ENCODE assay signal across 8 cellular contexts in the genomic region with DNA sequence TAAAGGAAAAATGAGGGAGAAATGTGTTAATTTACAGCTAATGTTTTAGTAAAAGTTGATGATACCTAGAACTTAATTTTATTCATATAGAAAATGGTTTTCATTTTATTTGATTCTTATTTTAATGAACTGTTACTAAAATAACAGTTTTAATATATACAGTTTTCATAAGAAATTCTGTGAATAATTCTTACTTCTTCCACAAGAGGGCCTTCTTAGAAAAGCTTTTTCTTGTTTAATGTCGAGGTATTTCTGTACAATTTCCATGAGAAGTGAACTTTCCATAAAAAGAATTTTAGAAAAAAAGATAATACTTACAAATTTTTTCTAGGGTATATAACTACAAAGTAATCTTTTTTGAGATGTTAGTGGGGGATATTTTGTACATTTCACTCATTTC.
DNase-seq lines count a peak whose midpoint lies in the region; ATAC-seq and TF ChIP-seq lines count a peak whose summit lies in the region.
"Had no signal": no experiment of that assay in that cellular context is flagged by ENCODE, and none has a peak within 500 bp of the region (broad histone marks: within the 10 kb centered on the region; RNA-seq: fewer than 3 reads in every experiment).

No MANE protein-coding gene starts in this region.

- TF ChIP-seq CTCF in GM13976 (IDR thresholded peaks at IDR 0.05; ENCODE audit: borderline replicate concordance, control extremely low read depth, extremely low read depth, insufficient read depth, missing control alignments) (no peak), esophagus muscularis mucosa (IDR thresholded peaks at IDR 0.05) (peak; percentile 48 to 68 (median 62))

- WGBS in esophagus muscularis mucosa, result 0% methylated on average over 1 of the region's 1 CpG

- peaks cover 0 to 21% (median 9%) of the 10 kb centered on the region in 4 donors for H3K36me3 ChIP-seq in esophagus muscularis mucosa

- in situ Hi-C loops in GM13976 (cut with MboI; ENCODE audit: low sequenced_read_pairs, unreplicated experiment), result loop anchor here (10.0 kb wide), 1 partner anchor 264 kb away; no protein-coding TSS in a partner anchor

- no peaks in the 10 kb centered on the region for H3K9me3 Mint-ChIP-seq in stimulated activated naive CD8-positive, alpha-beta T cell treated with anti-CD3 and anti-CD28 coated beads, Interleukin-15, amount 100 ng/mL, for 72 hours

- H3K27ac ChIP-seq in esophagus muscularis mucosa (replicated peaks in 1 of 4), result peak overlapping the region in 1 of 4 donors; percentile 29

- H3K27me3 ChIP-seq in esophagus muscularis mucosa, result no peaks in the 10 kb centered on the region

- no peak overlapping the region for H3K27ac Mint-ChIP-seq in stimulated activated naive CD8-positive, alpha-beta T cell treated with anti-CD3 and anti-CD28 coated beads, Interleukin-15, amount 100 ng/mL, for 72 hours

- no peaks in the 10 kb centered on the region for H3K4me1 Mint-ChIP-seq in stimulated activated naive CD8-positive, alpha-beta T cell treated with anti-CD3 and anti-CD28 coated beads, Interleukin-15, amount 100 ng/mL, for 72 hours

- H3K27me3 Mint-ChIP-seq in stimulated activated naive CD8-positive, alpha-beta T cell treated with anti-CD3 and anti-CD28 coated beads, Interleukin-15, amount 100 ng/mL, for 72 hours, result no peaks in the 10 kb centered on the region

- no peak overlapping the region for H3K4me3 Mint-ChIP-seq in stimulated activated naive CD8-positive, alpha-beta T cell treated with anti-CD3 and anti-CD28 coated beads, Interleukin-15, amount 100 ng/mL, for 72 hours

- peaks cover 0 to 9% (median 4%) of the 10 kb centered on the region in 4 donors for H3K4me1 ChIP-seq in esophagus muscularis mucosa

- TF ChIP-seq EP300 in esophagus muscularis mucosa (IDR thresholded peaks at IDR 0.05), result no peak

- ATAC-seq in stimulated activated naive CD8-positive, alpha-beta T cell treated with anti-CD3 and anti-CD28 coated beads, Interleukin-15, amount 100 ng/mL, for 72 hours, result no peak
- no peak for ATAC-seq in GM21723 (IDR thresholded peaks at IDR 0.05; ENCODE audit: unreplicated experiment)
- ATAC-seq: Panc1 had no signal

- DNase-seq in GM13976 (ENCODE audit: low spot score) (peak; percentile 32), NCI-H2227 treated with DMSO at 0.1 percent for 48 hours (lab: John Stamatoyannopoulos, UW) (peak; percentile 3), esophagus muscularis mucosa (ENCODE audit: extremely low spot score) (no peak), renal cortical epithelial cell (ENCODE audit: low read depth) (peak; percentile 56), islet precursor cell (no peak)
- DNase-seq in stimulated activated naive CD8-positive, alpha-beta T cell treated with anti-CD3 and anti-CD28 coated beads, Interleukin-15, amount 100 ng/mL, for 72 hours, result no peak

- intact Hi-C loops in esophagus muscularis mucosa (cut with DNase I), result loop anchor here (2.0 kb wide), 1 partner anchor 262 kb away; no protein-coding TSS in a partner anchor

- no peak for TF ChIP-seq POLR2A in esophagus muscularis mucosa (IDR thresholded peaks at IDR 0.05; ENCODE audit: low read depth)

- H3K4me3 ChIP-seq in esophagus muscularis mucosa, result no peak overlapping the region

- H3K9me3 ChIP-seq in esophagus muscularis mucosa, result no peaks in the 10 kb centered on the region

Comparison
In these comparisons a context has a peak if more than half of its experiments do, and no peak if none do; other contexts are left out.
1. DNase-seq: peak in GM13976 (single experiment), NCI-H2227 treated with DMSO at 0.1 percent for 48 hours (single experiment) and renal cortical epithelial cell (single experiment); none in esophagus muscularis mucosa (single experiment), islet precursor cell (single experiment) and stimulated activated naive CD8-positive, alpha-beta T cell treated with anti-CD3 and anti-CD28 coated beads, Interleukin-15, amount 100 ng/mL, for 72 hours (0 of 2).